ENCODE assay signal across 1 cellular context in the genomic region with DNA sequence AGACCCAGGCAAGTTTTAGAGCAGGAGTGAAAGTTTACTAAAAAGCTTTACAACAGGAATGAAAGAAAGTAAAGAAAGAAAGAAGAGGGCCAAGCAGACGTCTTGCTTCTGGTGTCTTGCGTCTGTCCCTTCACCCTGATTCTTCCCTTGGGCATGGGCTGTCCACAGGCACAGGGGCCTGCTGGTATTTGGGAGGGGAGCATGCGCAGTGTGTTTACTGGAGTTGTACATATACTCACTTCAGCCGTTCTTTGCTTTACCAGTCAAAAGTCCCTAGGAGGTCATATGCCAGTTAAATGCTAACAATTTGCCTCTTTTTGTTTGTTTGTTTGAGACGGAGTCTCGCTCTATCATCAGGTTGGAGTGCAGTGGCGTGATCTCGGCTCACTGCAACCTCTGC.
TF ChIP-seq lines count a peak whose summit lies in the region.

No MANE protein-coding gene starts in this region.

TF ChIP-seq in H1, 55 proteins besides CTCF, POLR2A, EP300 and RAD21:
- TF ChIP-seq HDAC2 (IDR thresholded peaks at IDR 0.05; ENCODE audit: borderline replicate concordance in 1 of 2, low read depth in 2 of 2, low read length in 2 of 2), result no peak
- TF ChIP-seq SAP30 (IDR thresholded peaks at IDR 0.05; ENCODE audit: insufficient read depth, insufficient replicate concordance, low read length), result no peak
- no peak for TF ChIP-seq BCL11A (IDR thresholded peaks at IDR 0.05; ENCODE audit: low read depth in 2 of 2, low read length in 2 of 2)
- TF ChIP-seq SRF (IDR thresholded peaks at IDR 0.05; ENCODE audit: low read depth, low read length), result no peak
- TF ChIP-seq CREB1 (IDR thresholded peaks at IDR 0.05), result no peak
- TF ChIP-seq SP1 (IDR thresholded peaks at IDR 0.05; ENCODE audit: low read depth, low read length), result no peak
- TF ChIP-seq, protein P1, sequence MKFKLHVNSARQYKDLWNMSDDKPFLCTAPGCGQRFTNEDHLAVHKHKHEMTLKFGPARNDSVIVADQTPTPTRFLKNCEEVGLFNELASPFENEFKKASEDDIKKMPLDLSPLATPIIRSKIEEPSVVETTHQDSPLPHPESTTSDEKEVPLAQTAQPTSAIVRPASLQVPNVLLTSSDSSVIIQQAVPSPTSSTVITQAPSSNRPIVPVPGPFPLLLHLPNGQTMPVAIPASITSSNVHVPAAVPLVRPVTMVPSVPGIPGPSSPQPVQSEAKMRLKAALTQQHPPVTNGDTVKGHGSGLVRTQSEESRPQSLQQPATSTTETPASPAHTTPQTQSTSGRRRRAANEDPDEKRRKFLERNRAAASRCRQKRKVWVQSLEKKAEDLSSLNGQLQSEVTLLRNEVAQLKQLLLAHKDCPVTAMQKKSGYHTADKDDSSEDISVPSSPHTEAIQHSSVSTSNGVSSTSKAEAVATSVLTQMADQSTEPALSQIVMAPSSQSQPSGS (IDR thresholded peaks at IDR 0.05; ENCODE audit: low read length), result no peak
- TF ChIP-seq JUN (IDR thresholded peaks at IDR 0.05; ENCODE audit: low read depth, low read length), result no peak
- no peak for TF ChIP-seq RNF2 (IDR thresholded peaks at IDR 0.05; ENCODE audit: borderline replicate concordance, low read depth, low read length, missing control alignments, poor library complexity, severe bottlenecking)
